ENCODE assay signal across 8 cellular contexts in genomic region chr15:41513282-41514227, GRCh38. TPM values are rescaled to one million over a fixed set of nuclear protein-coding genes. Genes with fewer than 3 reads are reported as not detected.
A peak's percentile ranks its signal among the peaks of the same experiment; 100 is the strongest.
DNase-seq lines count a peak whose midpoint lies in the region; ATAC-seq and TF ChIP-seq lines count a peak whose summit lies in the region.

Gene LTK (minus strand): TSS chr15:41513827. CDS start chr15:41513709, 118 bp downstream.

- WGBS in lower leg skin, 2 donors: 12% methylated on average over 32 to 46 of the region's 46 CpGs
- WGBS in tibial nerve, 2 donors: 4 to 6% methylated on average over 35 to 38 of the region's 46 CpGs

- peak within 1 kb of the TSS; percentile 28 for H3K4me3 ChIP-seq in astrocyte of the cerebellum (ENCODE audit: low read depth, low read length)
- H3K4me3 ChIP-seq in lower leg skin (ENCODE audit: low read depth, poor library complexity, severe bottlenecking): peak within 1 kb of the TSS; percentile 9
- peak within 1 kb of the TSS in 3 of 4 donors; percentile 5 to 42 (median 32) for H3K4me3 ChIP-seq in tibial nerve

- no peak for ATAC-seq in GM21381 (IDR thresholded peaks at IDR 0.05; ENCODE audit: unreplicated experiment)
- ATAC-seq in GM18505 (IDR thresholded peaks at IDR 0.05; ENCODE audit: unreplicated experiment): no peak

- TF ChIP-seq EP300 in tibial nerve (IDR thresholded peaks at IDR 0.05): no peak

- peaks cover 0 to 38% (median 0%) of the 10 kb centered on the region in 3 donors for H3K36me3 ChIP-seq in tibial nerve

- H3K9me3 Mint-ChIP-seq in CD14-positive monocyte: peaks cover 0 to 12% (median 9%) of the 10 kb centered on the region in 7 donors

- H3K4me3 Mint-ChIP-seq in CD14-positive monocyte: peak within 1 kb of the TSS; percentile 84 to 96

- no peak for TF ChIP-seq CTCF in CD14-positive monocyte (IDR thresholded peaks at IDR 0.05)
- TF ChIP-seq CTCF in astrocyte of the cerebellum (IDR thresholded peaks at IDR 0.05; ENCODE audit: low read depth, low read length, missing control alignments): no peak
- TF ChIP-seq CTCF in lower leg skin (IDR thresholded peaks at IDR 0.05): no peak
- no peak for TF ChIP-seq CTCF in tibial nerve (IDR thresholded peaks at IDR 0.05)

- TF ChIP-seq POLR2A in lower leg skin (IDR thresholded peaks at IDR 0.05): no peak
- no peak for TF ChIP-seq POLR2A in tibial nerve (IDR thresholded peaks at IDR 0.05)
- TF ChIP-seq POLR2A in GM18505 (IDR thresholded peaks at IDR 0.05; ENCODE audit: borderline replicate concordance, extremely low read depth, insufficient read depth, insufficient read length): no peak

- no peak for DNase-seq in CD14-positive monocyte (ENCODE audit: low spot score)
- peak; percentile 38 for DNase-seq in LoVo (ENCODE audit: low spot score)
- DNase-seq in astrocyte of the cerebellum (ENCODE audit: low read depth): no peak
- DNase-seq in lower leg skin (ENCODE audit: low spot score in 2 of 2): no peak
- no peak for DNase-seq in tibial nerve (ENCODE audit: low spot score in 2 of 2)
- DNase-seq in cerebellum (ENCODE audit: low spot score): no peak

- peaks cover 43 to 51% (median 48%) of the 10 kb centered on the region in 3 donors for H3K27me3 Mint-ChIP-seq in CD14-positive monocyte (ENCODE audit: low read depth in 3 of 3)

- intact Hi-C loops in CD14-positive monocyte (cut with micrococcal nuclease): no loop called here
- intact Hi-C loops in lower leg skin (cut with DNase I; ENCODE audit: low total_unique reads): no loop called here

- in situ Hi-C loops in astrocyte of the cerebellum (cut with HindIII; ENCODE audit: low sequenced_read_pairs): no loop called here

- H3K36me3 Mint-ChIP-seq in CD14-positive monocyte: peaks cover 17 to 25% of the 10 kb centered on the region in 2 donors

- peaks cover 0 to 45% of the 10 kb centered on the region in 2 donors for H3K27me3 ChIP-seq in tibial nerve

- peaks cover 24% of the 10 kb centered on the region for H3K4me1 Mint-ChIP-seq in CD14-positive monocyte

- H3K4me1 ChIP-seq in tibial nerve: peaks cover 0 to 30% (median 26%) of the 10 kb centered on the region in 4 donors

- H3K27ac Mint-ChIP-seq in CD14-positive monocyte: peak within 1 kb of the TSS in 3 of 7 donors; percentile 20 to 55 (median 53)

- H3K27ac ChIP-seq in tibial nerve: no peak within 1 kb of the TSS

- no peaks in the 10 kb centered on the region for H3K9me3 ChIP-seq in tibial nerve

RNA-seq across cellular contexts. Expression of gene LTK, which starts in this region (rescaled TPM):
- polyA plus RNA-seq in CD14-positive monocyte: not detected
- total RNA-seq in lower leg skin (under 1 TPM in 3 of 4 donors, not detected in 1; 0.46 to 0.54 (median 0.52) TPM), tibial nerve (under 1 TPM in 2 of 4 donors, not detected in 2; 0.39 to 0.90 TPM), cerebellum (0.36 TPM)
